15 cellular contexts compared by ENCODE assay signal in genomic region chr12:52015393-52016081, GRCh38.
DNase-seq lines count a peak whose midpoint lies in the region; ATAC-seq and TF ChIP-seq lines count a peak whose summit lies in the region.
"Had no signal": no experiment of that assay in that cellular context is flagged by ENCODE, and none has a peak within 500 bp of the region (broad histone marks: within the 10 kb centered on the region; RNA-seq: fewer than 3 reads in every experiment).

No MANE protein-coding gene starts in this region.

- ATAC-seq in stimulated activated naive CD8-positive, alpha-beta T cell treated with anti-CD3 and anti-CD28 coated beads, Interleukin-15, amount 100 ng/mL, for 72 hours, result peak; percentile 31
- ATAC-seq in stimulated activated naive CD8-positive, alpha-beta T cell treated with anti-CD3 and anti-CD28 coated beads, Interleukin-15, Interleukin-2, amounts not matched to agents 100 U/mL and 50 U/mL, for 24 hours, result no peak
- peak; percentile 10 for ATAC-seq in memory B cell (ENCODE audit: low read depth)
- no peak for ATAC-seq in SK-N-SH treated with all-trans-retinoic acid at 6 μM for 48 hours
- ATAC-seq in HG02938 (IDR thresholded peaks at IDR 0.05; ENCODE audit: unreplicated experiment), result no peak
- ATAC-seq: psoas muscle; stimulated activated effector memory CD8-positive, alpha-beta T cell treated with anti-CD3 and anti-CD28 coated beads, Interleukin-12 subunit alpha, Interleukin-12 subunit beta, amount 100 ng/mL, for 72 hours had no signal

- H3K36me3 Mint-ChIP-seq in memory B cell, result peaks cover 14% of the 10 kb centered on the region

- DNase-seq in stimulated activated naive CD8-positive, alpha-beta T cell treated with anti-CD3 and anti-CD28 coated beads, Interleukin-15, amount 100 ng/mL, for 72 hours, result no peak
- no peak for DNase-seq in stimulated activated naive CD8-positive, alpha-beta T cell treated with anti-CD3 and anti-CD28 coated beads, Interleukin-15, Interleukin-2, amounts not matched to agents 100 U/mL and 50 U/mL, for 24 hours
- peak; percentile 17 for DNase-seq in central memory CD4-positive, alpha-beta T cell
- DNase-seq in memory B cell (ENCODE audit: low spot score in 2 of 2) (peak in 1 of 2 donors; percentile 52), HPDE6-E6E7 (ENCODE audit: extremely low spot score) (no peak), GDM1 (lab: John Stamatoyannopoulos, UW) (no peak)
- DNase-seq: activated CD4-positive, CD25-positive, alpha-beta regulatory T cell treated with anti-CD3 and anti-CD28 coated beads, Interleukin-2, amount 50 U/mL, for 72 hours; activated effector memory CD4-positive, alpha-beta T cell treated with Interleukin-2 at 50 U/mL for 16 hours; foreskin fibroblast; NCI-H2029 treated with DMSO at 0.1 percent for 48 hours; PC-9 had no signal

- no peak overlapping the region for H3K4me3 Mint-ChIP-seq in stimulated activated naive CD8-positive, alpha-beta T cell treated with anti-CD3 and anti-CD28 coated beads, Interleukin-15, amount 100 ng/mL, for 72 hours
- no peak overlapping the region for H3K4me3 Mint-ChIP-seq in memory B cell
- H3K4me3 Mint-ChIP-seq: stimulated activated effector memory CD8-positive, alpha-beta T cell treated with anti-CD3 and anti-CD28 coated beads, Interleukin-12 subunit alpha, Interleukin-12 subunit beta, amount 100 ng/mL, for 72 hours had no signal

- H3K9me3 Mint-ChIP-seq in stimulated activated naive CD8-positive, alpha-beta T cell treated with anti-CD3 and anti-CD28 coated beads, Interleukin-15, amount 100 ng/mL, for 72 hours, result no peaks in the 10 kb centered on the region
- no peaks in the 10 kb centered on the region for H3K9me3 Mint-ChIP-seq in memory B cell
- H3K9me3 Mint-ChIP-seq: stimulated activated effector memory CD8-positive, alpha-beta T cell treated with anti-CD3 and anti-CD28 coated beads, Interleukin-12 subunit alpha, Interleukin-12 subunit beta, amount 100 ng/mL, for 72 hours had no signal

- peaks cover 8% of the 10 kb centered on the region for H3K4me1 Mint-ChIP-seq in stimulated activated naive CD8-positive, alpha-beta T cell treated with anti-CD3 and anti-CD28 coated beads, Interleukin-15, amount 100 ng/mL, for 72 hours
- peaks cover 19% of the 10 kb centered on the region for H3K4me1 Mint-ChIP-seq in memory B cell

- no peaks in the 10 kb centered on the region for H3K27me3 Mint-ChIP-seq in stimulated activated naive CD8-positive, alpha-beta T cell treated with anti-CD3 and anti-CD28 coated beads, Interleukin-15, amount 100 ng/mL, for 72 hours
- no peaks in the 10 kb centered on the region for H3K27me3 Mint-ChIP-seq in memory B cell

- no peak overlapping the region for H3K27ac Mint-ChIP-seq in stimulated activated naive CD8-positive, alpha-beta T cell treated with anti-CD3 and anti-CD28 coated beads, Interleukin-15, amount 100 ng/mL, for 72 hours
- peak overlapping the region; percentile 88 for H3K27ac Mint-ChIP-seq in memory B cell

TF ChIP-seq in SK-N-SH treated with all-trans-retinoic acid at 6 μM for 48 hours, 23 proteins besides CTCF, POLR2A, EP300 and RAD21:
- no peak for TF ChIP-seq POU6F1 (CRISPR knock-in tag; IDR thresholded peaks at IDR 0.05; ENCODE audit: borderline replicate concordance, low read depth)
- no peak for TF ChIP-seq CSRNP3 (CRISPR knock-in tag; IDR thresholded peaks at IDR 0.05)
- TF ChIP-seq PATZ1 (CRISPR knock-in tag; IDR thresholded peaks at IDR 0.05; ENCODE audit: borderline replicate concordance), result no peak
- no peak for TF ChIP-seq ESRRG (CRISPR knock-in tag; IDR thresholded peaks at IDR 0.05)
- TF ChIP-seq SNAI2 (CRISPR knock-in tag; IDR thresholded peaks at IDR 0.05), result no peak
- no peak for TF ChIP-seq TSHZ2 (CRISPR knock-in tag; IDR thresholded peaks at IDR 0.05)
- no peak for TF ChIP-seq OSR1 (CRISPR knock-in tag; IDR thresholded peaks at IDR 0.05)
- TF ChIP-seq TOX (CRISPR knock-in tag; IDR thresholded peaks at IDR 0.05; ENCODE audit: borderline replicate concordance), result no peak
- no peak for TF ChIP-seq ZNF70 (CRISPR knock-in tag; IDR thresholded peaks at IDR 0.05)
- TF ChIP-seq CREB5 (CRISPR knock-in tag; IDR thresholded peaks at IDR 0.05; ENCODE audit: low read depth), result no peak
- TF ChIP-seq GLIS3 (CRISPR knock-in tag; IDR thresholded peaks at IDR 0.05), result no peak
TF ChIP-seq in SK-N-SH treated with all-trans-retinoic acid at 6 μM for 48 hours: peak in this region for 0.

Comparison
In these comparisons a context has a peak if more than half of its experiments do, and no peak if none do; other contexts are left out.
1. ATAC-seq: peak in stimulated activated naive CD8-positive, alpha-beta T cell treated with anti-CD3 and anti-CD28 coated beads, Interleukin-15, amount 100 ng/mL, for 72 hours (single experiment) and memory B cell (single experiment); none in stimulated activated naive CD8-positive, alpha-beta T cell treated with anti-CD3 and anti-CD28 coated beads, Interleukin-15, Interleukin-2, amounts not matched to agents 100 U/mL and 50 U/mL, for 24 hours (single experiment), SK-N-SH treated with all-trans-retinoic acid at 6 μM for 48 hours (single experiment) and HG02938 (single experiment).